Comparison of ENCODE assay signal across 1 cellular context in the genomic region with DNA sequence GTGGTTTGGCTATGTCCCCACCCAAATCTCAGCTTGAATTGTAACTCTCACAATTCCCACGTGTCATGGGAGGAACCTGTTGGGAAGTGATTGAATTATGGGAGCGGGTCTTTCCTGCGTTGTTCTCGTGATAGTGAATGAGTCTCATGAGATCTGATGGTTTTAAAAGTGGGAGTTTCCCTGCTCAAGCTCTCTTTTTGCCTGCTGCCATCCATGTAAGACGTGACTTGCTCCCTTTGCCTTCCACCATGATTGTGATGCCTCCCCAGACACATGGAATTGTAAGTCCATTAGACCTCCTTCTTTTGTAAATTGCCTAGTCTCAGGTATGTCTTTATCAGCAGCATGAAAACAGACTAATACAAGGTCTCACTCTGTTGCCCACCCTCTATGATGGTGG. TPM values are rescaled to one million over a fixed set of nuclear protein-coding genes. Genes with fewer than 3 reads are reported as not detected.
"Had no signal": no experiment of that assay in that cellular context is flagged by ENCODE, and none has a peak within 500 bp of the region (broad histone marks: within the 10 kb centered on the region; RNA-seq: fewer than 3 reads in every experiment).

No MANE protein-coding gene starts in this region.

RNA-seq across cellular contexts. Expression of a gene that starts 8.5 kb away (rescaled TPM):
- polyA plus RNA-seq: IgD-negative memory B cell had no signal
